In genomic region chr12:112179936-112180335, GRCh38 we compare ENCODE assay signal across 1 cellular context.
TF ChIP-seq lines count a peak whose summit lies in the region.

No MANE protein-coding gene starts in this region.

TF ChIP-seq in HepG2, 621 proteins besides CTCF, POLR2A, EP300 and RAD21 (continued from another document):
- TF ChIP-seq AFF4 (CRISPR knock-in tag; IDR thresholded peaks at IDR 0.05) (no peak), ZBTB38 (CRISPR knock-in tag; IDR thresholded peaks at IDR 0.05) (no peak), ZNF468 (CRISPR knock-in tag; IDR thresholded peaks at IDR 0.05) (no peak), MEF2D (CRISPR knock-in tag; IDR thresholded peaks at IDR 0.05) (no peak), ZNF441 (CRISPR knock-in tag; IDR thresholded peaks at IDR 0.05; ENCODE audit: borderline replicate concordance) (no peak), KDM3A (CRISPR knock-in tag; IDR thresholded peaks at IDR 0.05; ENCODE audit: low read depth) (no peak), ZNF891 (CRISPR knock-in tag; IDR thresholded peaks at IDR 0.05) (no peak), POLR2G (IDR thresholded peaks at IDR 0.05; ENCODE audit: low read depth, low read length) (no peak), ETV5 (CRISPR knock-in tag; IDR thresholded peaks at IDR 0.05; ENCODE audit: borderline replicate concordance) (no peak), ZSCAN20 (CRISPR knock-in tag; IDR thresholded peaks at IDR 0.05; ENCODE audit: borderline replicate concordance) (no peak), IRX3 (CRISPR knock-in tag; IDR thresholded peaks at IDR 0.05; ENCODE audit: borderline replicate concordance, low read depth) (no peak), MZF1 (CRISPR knock-in tag; IDR thresholded peaks at IDR 0.05; ENCODE audit: borderline replicate concordance) (no peak)
- TF ChIP-seq, protein P1, sequence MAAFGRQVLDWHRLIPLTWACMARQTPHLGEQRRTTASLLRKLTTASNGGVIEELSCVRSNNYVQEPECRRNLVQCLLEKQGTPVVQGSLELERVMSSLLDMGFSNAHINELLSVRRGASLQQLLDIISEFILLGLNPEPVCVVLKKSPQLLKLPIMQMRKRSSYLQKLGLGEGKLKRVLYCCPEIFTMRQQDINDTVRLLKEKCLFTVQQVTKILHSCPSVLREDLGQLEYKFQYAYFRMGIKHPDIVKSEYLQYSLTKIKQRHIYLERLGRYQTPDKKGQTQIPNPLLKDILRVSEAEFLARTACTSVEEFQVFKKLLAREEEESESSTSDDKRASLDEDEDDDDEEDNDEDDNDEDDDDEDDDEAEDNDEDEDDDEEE (CRISPR knock-in tag; IDR thresholded peaks at IDR 0.05), result no peak
- TF ChIP-seq, protein P2, sequence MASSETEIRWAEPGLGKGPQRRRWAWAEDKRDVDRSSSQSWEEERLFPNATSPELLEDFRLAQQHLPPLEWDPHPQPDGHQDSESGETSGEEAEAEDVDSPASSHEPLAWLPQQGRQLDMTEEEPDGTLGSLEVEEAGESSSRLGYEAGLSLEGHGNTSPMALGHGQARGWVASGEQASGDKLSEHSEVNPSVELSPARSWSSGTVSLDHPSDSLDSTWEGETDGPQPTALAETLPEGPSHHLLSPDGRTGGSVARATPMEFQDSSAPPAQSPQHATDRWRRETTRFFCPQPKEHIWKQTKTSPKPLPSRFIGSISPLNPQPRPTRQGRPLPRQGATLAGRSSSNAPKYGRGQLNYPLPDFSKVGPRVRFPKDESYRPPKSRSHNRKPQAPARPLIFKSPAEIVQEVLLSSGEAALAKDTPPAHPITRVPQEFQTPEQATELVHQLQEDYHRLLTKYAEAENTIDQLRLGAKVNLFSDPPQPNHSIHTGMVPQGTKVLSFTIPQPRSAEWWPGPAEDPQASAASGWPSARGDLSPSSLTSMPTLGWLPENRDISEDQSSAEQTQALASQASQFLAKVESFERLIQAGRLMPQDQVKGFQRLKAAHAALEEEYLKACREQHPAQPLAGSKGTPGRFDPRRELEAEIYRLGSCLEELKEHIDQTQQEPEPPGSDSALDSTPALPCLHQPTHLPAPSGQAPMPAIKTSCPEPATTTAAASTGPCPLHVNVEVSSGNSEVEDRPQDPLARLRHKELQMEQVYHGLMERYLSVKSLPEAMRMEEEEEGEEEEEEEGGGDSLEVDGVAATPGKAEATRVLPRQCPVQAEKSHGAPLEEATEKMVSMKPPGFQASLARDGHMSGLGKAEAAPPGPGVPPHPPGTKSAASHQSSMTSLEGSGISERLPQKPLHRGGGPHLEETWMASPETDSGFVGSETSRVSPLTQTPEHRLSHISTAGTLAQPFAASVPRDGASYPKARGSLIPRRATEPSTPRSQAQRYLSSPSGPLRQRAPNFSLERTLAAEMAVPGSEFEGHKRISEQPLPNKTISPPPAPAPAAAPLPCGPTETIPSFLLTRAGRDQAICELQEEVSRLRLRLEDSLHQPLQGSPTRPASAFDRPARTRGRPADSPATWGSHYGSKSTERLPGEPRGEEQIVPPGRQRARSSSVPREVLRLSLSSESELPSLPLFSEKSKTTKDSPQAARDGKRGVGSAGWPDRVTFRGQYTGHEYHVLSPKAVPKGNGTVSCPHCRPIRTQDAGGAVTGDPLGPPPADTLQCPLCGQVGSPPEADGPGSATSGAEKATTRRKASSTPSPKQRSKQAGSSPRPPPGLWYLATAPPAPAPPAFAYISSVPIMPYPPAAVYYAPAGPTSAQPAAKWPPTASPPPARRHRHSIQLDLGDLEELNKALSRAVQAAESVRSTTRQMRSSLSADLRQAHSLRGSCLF (CRISPR knock-in tag; IDR thresholded peaks at IDR 0.05; ENCODE audit: borderline replicate concordance), result no peak
TF ChIP-seq in HepG2: peak in this region for 0.
